In genomic region chr20:33719989-33720709, GRCh38 we compare ENCODE assay signal across 8 cellular contexts. TPM values are rescaled to one million over a fixed set of nuclear protein-coding genes. Genes with fewer than 3 reads are reported as not detected.
A peak's percentile ranks its signal among the peaks of the same experiment; 100 is the strongest.
DNase-seq lines count a peak whose midpoint lies in the region; ATAC-seq and TF ChIP-seq lines count a peak whose summit lies in the region.

Gene PXMP4 (minus strand): TSS chr20:33720310. CDS start chr20:33720207, 103 bp downstream.

- no peaks in the 10 kb centered on the region for H3K27me3 ChIP-seq in cardiac muscle cell
- H3K27me3 ChIP-seq in parathyroid adenoma (ENCODE audit: control insufficient read depth, insufficient read depth, low read length), result no peaks in the 10 kb centered on the region
- H3K27me3 ChIP-seq in transverse colon, result no peaks in the 10 kb centered on the region

- H3K4me1 ChIP-seq in cardiac muscle cell (ENCODE audit: low read depth) (no peaks in the 10 kb centered on the region), parathyroid adenoma (peaks cover 11% of the 10 kb centered on the region), transverse colon (peaks cover 0 to 15% (median 7%) of the 10 kb centered on the region in 4 donors)

- H3K27ac ChIP-seq in cardiac muscle cell, result no peak within 1 kb of the TSS
- H3K27ac ChIP-seq in parathyroid adenoma, result peak within 1 kb of the TSS; percentile 64
- H3K27ac ChIP-seq in transverse colon, result peak within 1 kb of the TSS; percentile 78 to 85 (median 81)

- intact Hi-C loops in transverse colon (cut with DNase I; ENCODE audit: low total_unique reads), result loop anchor here (2.0 kb wide), 1 partner anchor 57 kb away; the partner anchor contains the start of gene C20orf144

- H3K4me3 Mint-ChIP-seq in activated naive CD8-positive, alpha-beta T cell treated with anti-CD3 and anti-CD28 coated beads, Interleukin-2, amount 50 U/mL, for 24 hours, result peak within 1 kb of the TSS; percentile 78

- no peak for TF ChIP-seq EP300 in transverse colon (IDR thresholded peaks at IDR 0.05; ENCODE audit: low read depth)

- 0 to 10% methylated on average over 2 to 36 of the region's 46 CpGs for WGBS in transverse colon (ENCODE audit: low coverage in 1 of 2), 2 donors

- H3K9me3 ChIP-seq in cardiac muscle cell (ENCODE audit: low read depth), result no peaks in the 10 kb centered on the region
- H3K9me3 ChIP-seq in parathyroid adenoma (ENCODE audit: control insufficient read depth, low read length), result no peaks in the 10 kb centered on the region
- no peaks in the 10 kb centered on the region for H3K9me3 ChIP-seq in transverse colon

- DNase-seq in GM10248 (ENCODE audit: extremely low spot score) (peak; percentile 98), NCI-H1105 treated with DMSO at 0.1 percent for 48 hours (lab: John Stamatoyannopoulos, UW) (peak; percentile 100), SW480 (ENCODE audit: low spot score) (peak; percentile 100), cardiac muscle cell (ENCODE audit: low read depth in 1 of 2, low spot score in 1 of 2) (peak; percentile 94 to 99), transverse colon (peak; percentile 92)
- DNase-seq in activated naive CD8-positive, alpha-beta T cell treated with anti-CD3 and anti-CD28 coated beads, Interleukin-2, amount 50 U/mL, for 24 hours, result peak; percentile 79

- no peaks in the 10 kb centered on the region for H3K27me3 Mint-ChIP-seq in activated naive CD8-positive, alpha-beta T cell treated with anti-CD3 and anti-CD28 coated beads, Interleukin-2, amount 50 U/mL, for 24 hours

- in situ Hi-C loops in transverse colon (cut with MboI; ENCODE audit: low pct_ligation_motif_present in 1 of 4, low pct_unique_long_range_greater_than_20kb in 1 of 4, low sequenced_read_pairs in 3 of 4), result no loop called here

- POLR2A ChIA-PET in GM10248 (lab: Yijun Ruan, JAX), result interaction anchor here (0.8 kb wide), 1 partner anchor 12 kb away, joined by 3 read pairs; no protein-coding TSS in a partner anchor

- peak; percentile 67 for TF ChIP-seq POLR2A in transverse colon (IDR thresholded peaks at IDR 0.05)

- peaks cover 2% of the 10 kb centered on the region for H3K36me3 Mint-ChIP-seq in activated naive CD8-positive, alpha-beta T cell treated with anti-CD3 and anti-CD28 coated beads, Interleukin-2, amount 50 U/mL, for 24 hours (ENCODE audit: low read depth)

- peak within 1 kb of the TSS; percentile 94 for H2AFZ ChIP-seq in parathyroid adenoma

- H3K27ac Mint-ChIP-seq in activated naive CD8-positive, alpha-beta T cell treated with anti-CD3 and anti-CD28 coated beads, Interleukin-2, amount 50 U/mL, for 24 hours, result peak within 1 kb of the TSS; percentile 83

- no peak within 1 kb of the TSS for H3K9ac ChIP-seq in parathyroid adenoma

- CTCF ChIA-PET in GM10248 (lab: Yijun Ruan, JAX), result interaction anchor here (0.9 to 1.8 kb wide), 5 partner anchors 12 to 289 kb away, joined by 3 to 11 read pairs (median 3); partner anchors contain the start of gene ZNF341

- H3K9me3 Mint-ChIP-seq in activated naive CD8-positive, alpha-beta T cell treated with anti-CD3 and anti-CD28 coated beads, Interleukin-2, amount 50 U/mL, for 24 hours, result peaks cover 4% of the 10 kb centered on the region

- H3K36me3 ChIP-seq in cardiac muscle cell (no peaks in the 10 kb centered on the region), parathyroid adenoma (ENCODE audit: control insufficient read depth, insufficient read depth, low read length) (no peaks in the 10 kb centered on the region), transverse colon (no peaks in the 10 kb centered on the region)

- ATAC-seq in HG02610 (IDR thresholded peaks at IDR 0.05; ENCODE audit: unreplicated experiment), result peak; percentile 97
- ATAC-seq in activated naive CD8-positive, alpha-beta T cell treated with anti-CD3 and anti-CD28 coated beads, Interleukin-2, amount 50 U/mL, for 24 hours, result peak; percentile 99

- H3K79me2 ChIP-seq in parathyroid adenoma, result peaks cover 9% of the 10 kb centered on the region

- H3K4me1 Mint-ChIP-seq in activated naive CD8-positive, alpha-beta T cell treated with anti-CD3 and anti-CD28 coated beads, Interleukin-2, amount 50 U/mL, for 24 hours, result peaks cover 24% of the 10 kb centered on the region

- peak within 1 kb of the TSS; percentile 83 for H3K4me2 ChIP-seq in parathyroid adenoma (ENCODE audit: low read length)

- TF ChIP-seq CTCF in GM10248 (IDR thresholded peaks at IDR 0.05; ENCODE audit: control extremely low read depth, extremely low read depth, low read depth, missing control alignments) (no peak), cardiac muscle cell (IDR thresholded peaks at IDR 0.05; ENCODE audit: low read depth, low read length) (no peak), parathyroid adenoma (IDR thresholded peaks at IDR 0.05) (no peak), transverse colon (IDR thresholded peaks at IDR 0.05) (no peak)

- peak within 1 kb of the TSS; percentile 62 for H3K4me3 ChIP-seq in cardiac muscle cell
- peak within 1 kb of the TSS; percentile 77 for H3K4me3 ChIP-seq in parathyroid adenoma (ENCODE audit: low read depth, low read length)
- H3K4me3 ChIP-seq in transverse colon, result peak within 1 kb of the TSS; percentile 42 to 80 (median 72)

RNA-seq across cellular contexts. Expression of gene PXMP4, which starts in this region (rescaled TPM):
- total RNA-seq in cardiac muscle cell (9.2 and 9.9 TPM in 2 replicates), transverse colon (10 to 100 TPM in 1 of 4 donors, 1 to 10 TPM in 3; 1.6 to 12.0 (median 5.5) TPM)
- polyA plus RNA-seq in cardiac muscle cell, result 13.8 and 14.9 TPM in 2 replicates
